Comparison of ENCODE assay signal across 1 cellular context in the genomic region with DNA sequence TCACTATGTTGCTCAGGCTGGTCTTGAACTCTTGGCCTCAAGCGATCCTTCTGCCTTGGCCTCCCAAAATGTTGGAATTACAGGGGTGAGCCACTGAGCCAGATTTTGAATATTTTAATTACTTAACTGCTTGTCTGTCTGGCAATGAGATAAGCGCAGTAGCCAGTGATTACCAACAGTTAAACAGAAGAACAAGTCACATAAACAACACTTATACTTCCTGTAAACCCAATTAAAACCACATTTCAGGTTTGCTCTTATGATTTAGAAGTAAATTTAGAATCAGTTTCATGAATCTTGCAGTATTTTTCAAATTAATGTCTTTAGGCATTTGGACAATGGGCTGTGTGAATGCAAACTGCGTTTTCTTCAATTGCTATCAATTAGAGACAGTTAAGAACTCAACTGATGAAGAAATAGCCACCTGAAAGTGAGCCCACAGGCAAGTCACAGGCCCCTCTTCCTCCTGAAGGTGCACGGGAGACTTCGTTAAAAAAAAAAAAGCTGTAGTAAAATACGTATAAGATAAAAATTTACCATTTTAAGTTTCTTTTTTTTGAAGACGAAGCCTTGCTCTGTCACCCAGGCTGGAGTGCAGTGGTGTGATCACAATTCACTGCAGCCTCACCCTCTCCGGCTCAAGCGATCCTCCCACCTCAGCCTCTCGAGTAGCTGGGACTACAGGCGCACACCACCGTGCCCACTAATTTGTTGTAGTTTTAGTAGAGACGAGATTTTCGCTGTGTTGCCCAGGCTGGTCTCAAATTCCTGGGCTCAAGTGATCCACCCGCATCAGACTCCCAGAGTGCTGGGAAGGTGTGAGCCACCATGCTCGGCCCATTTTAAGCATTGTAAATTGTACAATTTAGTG.
TF ChIP-seq lines count a peak whose summit lies in the region.

No MANE protein-coding gene starts in this region.

TF ChIP-seq in GM12878, 131 proteins besides CTCF, POLR2A, EP300 and RAD21 (continued from another document):
- TF ChIP-seq, protein P1, sequence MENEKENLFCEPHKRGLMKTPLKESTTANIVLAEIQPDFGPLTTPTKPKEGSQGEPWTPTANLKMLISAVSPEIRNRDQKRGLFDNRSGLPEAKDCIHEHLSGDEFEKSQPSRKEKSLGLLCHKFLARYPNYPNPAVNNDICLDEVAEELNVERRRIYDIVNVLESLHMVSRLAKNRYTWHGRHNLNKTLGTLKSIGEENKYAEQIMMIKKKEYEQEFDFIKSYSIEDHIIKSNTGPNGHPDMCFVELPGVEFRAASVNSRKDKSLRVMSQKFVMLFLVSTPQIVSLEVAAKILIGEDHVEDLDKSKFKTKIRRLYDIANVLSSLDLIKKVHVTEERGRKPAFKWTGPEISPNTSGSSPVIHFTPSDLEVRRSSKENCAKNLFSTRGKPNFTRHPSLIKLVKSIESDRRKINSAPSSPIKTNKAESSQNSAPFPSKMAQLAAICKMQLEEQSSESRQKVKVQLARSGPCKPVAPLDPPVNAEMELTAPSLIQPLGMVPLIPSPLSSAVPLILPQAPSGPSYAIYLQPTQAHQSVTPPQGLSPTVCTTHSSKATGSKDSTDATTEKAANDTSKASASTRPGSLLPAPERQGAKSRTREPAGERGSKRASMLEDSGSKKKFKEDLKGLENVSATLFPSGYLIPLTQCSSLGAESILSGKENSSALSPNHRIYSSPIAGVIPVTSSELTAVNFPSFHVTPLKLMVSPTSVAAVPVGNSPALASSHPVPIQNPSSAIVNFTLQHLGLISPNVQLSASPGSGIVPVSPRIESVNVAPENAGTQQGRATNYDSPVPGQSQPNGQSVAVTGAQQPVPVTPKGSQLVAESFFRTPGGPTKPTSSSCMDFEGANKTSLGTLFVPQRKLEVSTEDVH (IDR thresholded peaks at IDR 0.05; ENCODE audit: low read depth, partially characterized antibody), result no peak
- TF ChIP-seq HDAC2 (IDR thresholded peaks at IDR 0.05) (no peak), BCL11A (IDR thresholded peaks at IDR 0.05; ENCODE audit: low read depth, low read length) (no peak)
